Comparison of ENCODE assay signal across 16 cellular contexts in the genomic region with DNA sequence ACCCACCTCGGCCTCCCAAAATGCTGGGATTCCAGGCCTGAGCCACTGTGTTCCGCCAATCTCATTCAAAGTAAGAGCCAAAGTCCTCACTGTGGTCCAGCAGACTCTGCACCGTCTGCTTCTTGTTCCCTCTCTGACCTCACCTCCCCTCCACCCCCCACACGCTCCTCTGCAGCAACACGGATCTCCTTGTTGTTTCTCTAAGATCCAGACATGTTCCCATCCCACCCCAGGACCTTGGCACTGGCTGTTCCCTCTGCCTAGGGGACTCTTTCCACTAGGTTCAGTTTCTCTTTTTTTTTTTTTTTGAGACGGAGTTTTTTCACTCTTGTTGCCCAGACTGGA. TPM values are rescaled to one million over a fixed set of nuclear protein-coding genes. Genes with fewer than 3 reads are reported as not detected.
DNase-seq lines count a peak whose midpoint lies in the region; ATAC-seq and TF ChIP-seq lines count a peak whose summit lies in the region.
"Had no signal": no experiment of that assay in that cellular context is flagged by ENCODE, and none has a peak within 500 bp of the region (broad histone marks: within the 10 kb centered on the region; RNA-seq: fewer than 3 reads in every experiment).

No MANE protein-coding gene starts in this region.

- no peak overlapping the region for H4K8ac ChIP-seq in neuronal stem cell (ENCODE audit: low read depth, low read length)

- POLR2A ChIA-PET in activated CD8-positive, alpha-beta T cell treated with anti-CD3 and anti-CD28 coated beads, Interleukin-2, amount 10 ng/mL, durations not matched to agents 7 days and 5 days (lab: Charles Lee), result no interaction called here

- WGBS in heart left ventricle, 4 donors, result 75 to 85% (median 84%) methylated on average over 6 of the region's 6 CpGs
- no CpG with 5 or more reads among the region's 6 CpGs for WGBS in neuronal stem cell (ENCODE audit: extremely low coverage in 2 of 2, insufficient read length in 2 of 2, insufficient replicate concordance in 1 of 2), 2 donors
- WGBS in esophagus squamous epithelium, 2 donors, result 67 to 73% methylated on average over 6 of the region's 6 CpGs

- H3K79me1 ChIP-seq in neuronal stem cell (ENCODE audit: low read depth, low read length), result no peaks in the 10 kb centered on the region

- no peak overlapping the region for H2BK120ac ChIP-seq in neuronal stem cell (ENCODE audit: low read depth, low read length)

- H3K27ac Mint-ChIP-seq in activated CD8-positive, alpha-beta T cell treated with anti-CD3 and anti-CD28 coated beads, Interleukin-2, amount 10 ng/mL, durations not matched to agents 7 days and 5 days, result no peak overlapping the region

- H3K27me3 ChIP-seq in heart left ventricle (no peaks in the 10 kb centered on the region), neuronal stem cell (ENCODE audit: control insufficient read depth in 3 of 3, insufficient read depth in 3 of 3, low read depth in 1 of 3, low read length in 3 of 3) (peaks cover 0 to 5% (median 0%) of the 10 kb centered on the region in 3 experiments), esophagus squamous epithelium (no peaks in the 10 kb centered on the region)
- H3K27me3 ChIP-seq: BLaER1 treated with 17β-estradiol and CSF1 and Interleukin-3, amounts not matched to agents 10 nM and 100 nM had no signal

- no peaks in the 10 kb centered on the region for H3K9me3 Mint-ChIP-seq in activated CD8-positive, alpha-beta T cell treated with anti-CD3 and anti-CD28 coated beads, Interleukin-2, amount 10 ng/mL, durations not matched to agents 7 days and 5 days (ENCODE audit: insufficient read depth)

- intact Hi-C loops in Right ventricle myocardium inferior (cut with DNase I), result loop anchor here (10.0 kb wide), 2 partner anchors 335 to 505 kb away; no protein-coding TSS in a partner anchor
- intact Hi-C loops in cardiac septum (cut with DNase I), result loop anchor here (5.0 to 10.0 kb wide), 2 partner anchors 107 to 335 kb away; no protein-coding TSS in a partner anchor
- intact Hi-C loops in heart left ventricle (cut with DNase I), result loop anchor here in 5 of 10 donors (5.0 to 10.0 kb wide), 5 partner anchors 37 to 335 kb away; a partner anchor contains a TSS
- intact Hi-C loops in esophagus squamous epithelium (cut with DNase I), result loop anchor here (5.0 to 10.0 kb wide), 2 partner anchors 87 to 105 kb away; no protein-coding TSS in a partner anchor

- no peak overlapping the region for H2BK15ac ChIP-seq in neuronal stem cell (ENCODE audit: low read length)

- no peaks in the 10 kb centered on the region for H3K36me3 Mint-ChIP-seq in activated CD8-positive, alpha-beta T cell treated with anti-CD3 and anti-CD28 coated beads, Interleukin-2, amount 10 ng/mL, durations not matched to agents 7 days and 5 days (ENCODE audit: low read depth)

- H3K36me3 ChIP-seq in heart left ventricle, result no peaks in the 10 kb centered on the region
- no peaks in the 10 kb centered on the region for H3K36me3 ChIP-seq in neuronal stem cell (replicated peaks in 1 of 2; ENCODE audit: control insufficient read depth in 2 of 2, insufficient read depth in 2 of 2, low read length in 2 of 2)
- H3K36me3 ChIP-seq in esophagus squamous epithelium, result no peaks in the 10 kb centered on the region
- H3K36me3 ChIP-seq: BLaER1 treated with 17β-estradiol and CSF1 and Interleukin-3, amounts not matched to agents 10 nM and 100 nM had no signal

- no peak overlapping the region for H3K9ac ChIP-seq in neuronal stem cell (ENCODE audit: low read depth, low read length, poor library complexity)
- H3K9ac ChIP-seq: GM23248, KMS-11 had no signal

- H3K27ac ChIP-seq in heart left ventricle (peak overlapping the region in 4 of 12 donors; percentile 62 to 85 (median 74)), neuronal stem cell (replicated peaks; ENCODE audit: low read length) (no peak overlapping the region), esophagus squamous epithelium (no peak overlapping the region)
- H3K27ac ChIP-seq: GM23248, KMS-11 had no signal

- no peak overlapping the region for H3K4me3 Mint-ChIP-seq in activated CD8-positive, alpha-beta T cell treated with anti-CD3 and anti-CD28 coated beads, Interleukin-2, amount 10 ng/mL, durations not matched to agents 7 days and 5 days

- peaks cover 7% of the 10 kb centered on the region for H3K27me3 Mint-ChIP-seq in activated CD8-positive, alpha-beta T cell treated with anti-CD3 and anti-CD28 coated beads, Interleukin-2, amount 10 ng/mL, durations not matched to agents 7 days and 5 days (ENCODE audit: low read depth)

- H3K14ac ChIP-seq in neuronal stem cell (ENCODE audit: low read length), result peak overlapping the region; percentile 94

- no peak overlapping the region for H3K23ac ChIP-seq in neuronal stem cell (ENCODE audit: low read depth, low read length, poor library complexity)

- TF ChIP-seq CTCF in heart left ventricle (IDR thresholded peaks at IDR 0.05) (no peak), esophagus squamous epithelium (IDR thresholded peaks at IDR 0.05) (no peak), omental fat pad (IDR thresholded peaks at IDR 0.05) (no peak)

- H3K9me3 ChIP-seq in heart left ventricle, result no peaks in the 10 kb centered on the region
- no peaks in the 10 kb centered on the region for H3K9me3 ChIP-seq in neuronal stem cell (replicated peaks in 1 of 2; ENCODE audit: control insufficient read depth in 2 of 2, insufficient read depth in 1 of 2, low read depth in 1 of 2, low read length in 2 of 2)
- no peaks in the 10 kb centered on the region for H3K9me3 ChIP-seq in esophagus squamous epithelium
- H3K9me3 ChIP-seq: BLaER1 treated with 17β-estradiol and CSF1 and Interleukin-3, amounts not matched to agents 10 nM and 100 nM had no signal

- H2AFZ ChIP-seq in neuronal stem cell (ENCODE audit: low read length), result no peak overlapping the region

- no peak overlapping the region for H2AK5ac ChIP-seq in neuronal stem cell (ENCODE audit: low read depth, low read length)

- no peak overlapping the region for H2BK5ac ChIP-seq in neuronal stem cell (ENCODE audit: low read length)

- TF ChIP-seq POLR2A in heart left ventricle (IDR thresholded peaks at IDR 0.05), result no peak
- TF ChIP-seq POLR2A in esophagus squamous epithelium (IDR thresholded peaks at IDR 0.05), result no peak

- H3K18ac ChIP-seq in neuronal stem cell (ENCODE audit: low read length), result no peak overlapping the region

- no peak overlapping the region for H3K4ac ChIP-seq in neuronal stem cell (ENCODE audit: low read length)

- H4K91ac ChIP-seq in neuronal stem cell (ENCODE audit: low read depth, low read length, poor library complexity), result no peak overlapping the region

- ATAC-seq in Right ventricle myocardium inferior (peak; percentile 37), heart left ventricle (peak in 3 of 4 donors; percentile 10 to 41 (median 41)), omental fat pad (ENCODE audit: low FRiP score) (no peak)
- ATAC-seq in activated CD8-positive, alpha-beta T cell treated with anti-CD3 and anti-CD28 coated beads, Interleukin-2, amount 10 ng/mL, durations not matched to agents 7 days and 5 days, result no peak

- no peak overlapping the region for H3K4me2 ChIP-seq in neuronal stem cell (ENCODE audit: insufficient read depth, low read length, poor library complexity, severe bottlenecking)
- H3K4me2 ChIP-seq: KMS-11 had no signal

- no peak overlapping the region for H2BK12ac ChIP-seq in neuronal stem cell (ENCODE audit: low read length)

- H3K4me3 ChIP-seq in heart left ventricle (no peak overlapping the region), neuronal stem cell (ENCODE audit: low read length in 2 of 2) (no peak overlapping the region), esophagus squamous epithelium (no peak overlapping the region)
- H3K4me3 ChIP-seq: BLaER1 treated with 17β-estradiol and CSF1 and Interleukin-3, amounts not matched to agents 10 nM and 100 nM; GM23248 had no signal

- no peak for DNase-seq in Right ventricle myocardium inferior (ENCODE audit: missing footprints)
- DNase-seq in cardiac septum (ENCODE audit: low spot score), result no peak
- DNase-seq in heart left ventricle, result peak in 1 of 5 donors; percentile 42
- DNase-seq in neuronal stem cell (ENCODE audit: low spot score), result no peak
- no peak for DNase-seq in esophagus squamous epithelium (lab: John Stamatoyannopoulos, UW)
- DNase-seq in NCI-H446 (lab: John Stamatoyannopoulos, UW), result no peak
- no peak for DNase-seq in activated CD8-positive, alpha-beta T cell treated with anti-CD3 and anti-CD28 coated beads, Interleukin-2, amount 10 ng/mL, durations not matched to agents 7 days and 5 days
- no peak for DNase-seq in omental fat pad (ENCODE audit: low spot score)
- DNase-seq: DMS79 treated with DMSO at 0.1 percent for 48 hours, GM23248, HCEC 1CT, NCI-H1436, NCI-H2029 treated with DMSO at 0.1 percent for 48 hours, NCI-H524 had no signal

- CTCF ChIA-PET in activated CD8-positive, alpha-beta T cell treated with anti-CD3 and anti-CD28 coated beads, Interleukin-2, amount 10 ng/mL, durations not matched to agents 7 days and 5 days (lab: Charles Lee), result no interaction called here

- H3K4me1 Mint-ChIP-seq in activated CD8-positive, alpha-beta T cell treated with anti-CD3 and anti-CD28 coated beads, Interleukin-2, amount 10 ng/mL, durations not matched to agents 7 days and 5 days (ENCODE audit: low read depth), result peaks cover 7% of the 10 kb centered on the region

- H3K4me1 ChIP-seq in heart left ventricle (peaks cover 0 to 27% (median 7%) of the 10 kb centered on the region in 12 donors), neuronal stem cell (ENCODE audit: control insufficient read depth in 2 of 2, insufficient read depth in 1 of 2, low read depth in 1 of 2, low read length in 2 of 2) (peaks cover 0 to 9% of the 10 kb centered on the region in 2 donors), esophagus squamous epithelium (peaks cover 0 to 24% (median 6%) of the 10 kb centered on the region in 3 donors)

RNA-seq across cellular contexts. Expression of a gene that starts 38.4 kb away (rescaled TPM):
- 324 TPM for total RNA-seq in Right ventricle myocardium inferior
- 216 TPM for total RNA-seq in cardiac septum
- 100 to 1,000 TPM; 101 to 319 (median 212) TPM for total RNA-seq in heart left ventricle
- polyA plus RNA-seq in heart left ventricle, result 100 to 1,000 TPM in 1 of 2 donors, 10 to 100 TPM in 1; 95.0 to 121 TPM
- 83.2 TPM for polyA plus RNA-seq in neuronal stem cell (2013, experiment 1 of 2)
- 84.5 TPM for polyA plus RNA-seq in neuronal stem cell (2013, experiment 2 of 2)
- total RNA-seq in esophagus squamous epithelium, result 100 to 1,000 TPM in 1 of 4 donors, 10 to 100 TPM in 3; 43.5 to 249 (median 65.5) TPM
- 10 to 100 TPM; 54.3 to 54.7 TPM for total RNA-seq in activated CD8-positive, alpha-beta T cell treated with anti-CD3 and anti-CD28 coated beads, Interleukin-2, amount 10 ng/mL, durations not matched to agents 7 days and 5 days
- 100 to 1,000 TPM in 3 of 4 donors, 10 to 100 TPM in 1; 73.5 to 197 (median 114) TPM for total RNA-seq in omental fat pad

RNA-seq across cellular contexts. Expression of a gene that starts 50.8 kb away (rescaled TPM):
- 16.8 TPM for total RNA-seq in Right ventricle myocardium inferior
- total RNA-seq in cardiac septum, result 20.7 TPM
- 10 to 100 TPM in 5 of 9 donors, 1 to 10 TPM in 4; 7.3 to 29.1 (median 10.6) TPM for total RNA-seq in heart left ventricle
- 10 to 100 TPM in 1 of 2 donors, 1 to 10 TPM in 1; 8.4 to 11.7 TPM for polyA plus RNA-seq in heart left ventricle
- 17.1 TPM for polyA plus RNA-seq in neuronal stem cell (2013, experiment 1 of 2)
- 16.9 TPM for polyA plus RNA-seq in neuronal stem cell (2013, experiment 2 of 2)
- 10 to 100 TPM; 11.2 to 20.8 (median 15.8) TPM for total RNA-seq in esophagus squamous epithelium
- 1 to 10 TPM; 5.1 to 6.0 TPM for total RNA-seq in activated CD8-positive, alpha-beta T cell treated with anti-CD3 and anti-CD28 coated beads, Interleukin-2, amount 10 ng/mL, durations not matched to agents 7 days and 5 days
- 100 to 1,000 TPM in 1 of 4 donors, 10 to 100 TPM in 3; 38.2 to 143 (median 45.3) TPM for total RNA-seq in omental fat pad

Comparison
In these comparisons a context has a peak if more than half of its experiments do, and no peak if none do; other contexts are left out.
1. ATAC-seq: peak in Right ventricle myocardium inferior (single experiment) and heart left ventricle (3 of 4); none in activated CD8-positive, alpha-beta T cell treated with anti-CD3 and anti-CD28 coated beads, Interleukin-2, amount 10 ng/mL, durations not matched to agents 7 days and 5 days (single experiment) and omental fat pad (single experiment).